16 cellular contexts compared by ENCODE assay signal in the genomic region with DNA sequence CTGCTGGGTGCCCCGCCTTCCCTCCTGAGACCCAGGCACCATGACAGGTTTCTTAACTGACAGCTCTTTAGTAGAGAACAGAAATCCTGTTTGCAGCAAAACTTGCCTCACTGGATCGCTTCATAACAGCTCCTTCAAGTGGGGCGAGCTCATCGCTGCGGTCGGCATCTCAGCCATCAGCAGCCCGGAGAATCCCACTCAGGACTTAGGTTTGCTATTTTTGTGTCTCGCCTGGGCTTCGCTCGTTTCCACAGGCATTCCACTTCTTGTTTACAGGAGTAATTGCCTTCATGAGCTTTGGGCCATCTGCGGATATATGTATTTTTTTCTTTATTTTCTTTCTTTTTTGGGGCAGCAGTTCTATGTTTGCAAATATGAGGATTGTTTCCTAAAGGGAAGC.
A peak's percentile ranks its signal among the peaks of the same experiment; 100 is the strongest.
DNase-seq lines count a peak whose midpoint lies in the region; ATAC-seq and TF ChIP-seq lines count a peak whose summit lies in the region.
"Had no signal": no experiment of that assay in that cellular context is flagged by ENCODE, and none has a peak within 500 bp of the region (broad histone marks: within the 10 kb centered on the region; RNA-seq: fewer than 3 reads in every experiment).

No MANE protein-coding gene starts in this region.

- peak overlapping the region; percentile 78 for H3K27ac ChIP-seq in neutrophil
- H3K27ac ChIP-seq: C4-2B, parathyroid adenoma had no signal

- no peaks in the 10 kb centered on the region for H3K27me3 ChIP-seq in neutrophil
- H3K27me3 ChIP-seq: tibial artery had no signal

- H3K36me3 Mint-ChIP-seq in stimulated activated naive CD8-positive, alpha-beta T cell treated with anti-CD3 and anti-CD28 coated beads, Interleukin-15, Interleukin-2, amounts not matched to agents 100 ng/mL and 50 ng/mL, for 24 hours (ENCODE audit: low read depth) = peaks cover 11% of the 10 kb centered on the region
- H3K36me3 Mint-ChIP-seq in central memory CD8-positive, alpha-beta T cell (ENCODE audit: insufficient read depth) = peaks cover 68% of the 10 kb centered on the region

- peaks cover 50 to 85% of the 10 kb centered on the region in 2 experiments for H3K4me1 ChIP-seq in neutrophil (ENCODE audit: control insufficient read depth in 1 of 2, insufficient read depth in 1 of 2, low read depth in 1 of 2, low read length in 1 of 2)

- no peak for DNase-seq in stimulated activated naive CD8-positive, alpha-beta T cell treated with anti-CD3 and anti-CD28 coated beads, Interleukin-15, Interleukin-2, amounts not matched to agents 100 U/mL and 50 U/mL, for 24 hours
- no peak for DNase-seq in central memory CD8-positive, alpha-beta T cell (ENCODE audit: low spot score in 2 of 2)
- no peak for DNase-seq in amniotic stem cell (lab: John Stamatoyannopoulos, UW)
- DNase-seq: foreskin fibroblast; left colon; NCI-H1694; stimulated activated CD4-positive, alpha-beta T cell treated with anti-CD3 and anti-CD28 coated beads, Interleukin-4, amount 100 ng/mL, for 4 hours; tibial artery had no signal

- no peak for TF ChIP-seq CTCF in neutrophil (IDR thresholded peaks at IDR 0.05)

- peaks cover 98% of the 10 kb centered on the region for H3K4me1 Mint-ChIP-seq in stimulated activated naive CD8-positive, alpha-beta T cell treated with anti-CD3 and anti-CD28 coated beads, Interleukin-15, Interleukin-2, amounts not matched to agents 100 ng/mL and 50 ng/mL, for 24 hours (ENCODE audit: low read depth)
- H3K4me1 Mint-ChIP-seq in central memory CD8-positive, alpha-beta T cell = peaks cover 98% of the 10 kb centered on the region

- no peaks in the 10 kb centered on the region for H3K9me3 Mint-ChIP-seq in stimulated activated naive CD8-positive, alpha-beta T cell treated with anti-CD3 and anti-CD28 coated beads, Interleukin-15, Interleukin-2, amounts not matched to agents 100 ng/mL and 50 ng/mL, for 24 hours
- no peaks in the 10 kb centered on the region for H3K9me3 Mint-ChIP-seq in central memory CD8-positive, alpha-beta T cell

- peak overlapping the region; percentile 80 for H3K27ac Mint-ChIP-seq in stimulated activated naive CD8-positive, alpha-beta T cell treated with anti-CD3 and anti-CD28 coated beads, Interleukin-15, Interleukin-2, amounts not matched to agents 100 ng/mL and 50 ng/mL, for 24 hours
- peak overlapping the region; percentile 99 for H3K27ac Mint-ChIP-seq in central memory CD8-positive, alpha-beta T cell (ENCODE audit: low read depth)

- no peak for ATAC-seq in stimulated activated naive CD8-positive, alpha-beta T cell treated with anti-CD3 and anti-CD28 coated beads, Interleukin-15, Interleukin-2, amounts not matched to agents 100 U/mL and 50 U/mL, for 24 hours
- no peak for ATAC-seq in central memory CD8-positive, alpha-beta T cell (replicated peaks; ENCODE audit: extremely low read depth, poor library complexity, severe bottlenecking)
- no peak for ATAC-seq in GM19324 (IDR thresholded peaks at IDR 0.05; ENCODE audit: low FRiP score, unreplicated experiment)
- no peak for ATAC-seq in GM21367 (IDR thresholded peaks at IDR 0.05; ENCODE audit: unreplicated experiment)
- no peak for ATAC-seq in HG03342 (IDR thresholded peaks at IDR 0.05; ENCODE audit: unreplicated experiment)
- ATAC-seq: left colon had no signal

- no peaks in the 10 kb centered on the region for H3K9me3 ChIP-seq in neutrophil
- H3K9me3 ChIP-seq: tibial artery had no signal

- H3K27me3 Mint-ChIP-seq in stimulated activated naive CD8-positive, alpha-beta T cell treated with anti-CD3 and anti-CD28 coated beads, Interleukin-15, Interleukin-2, amounts not matched to agents 100 ng/mL and 50 ng/mL, for 24 hours = no peaks in the 10 kb centered on the region
- H3K27me3 Mint-ChIP-seq in central memory CD8-positive, alpha-beta T cell = no peaks in the 10 kb centered on the region

- peaks cover 21% of the 10 kb centered on the region for H3K36me3 ChIP-seq in neutrophil
- H3K36me3 ChIP-seq: tibial artery had no signal

- H3K4me3 Mint-ChIP-seq in stimulated activated naive CD8-positive, alpha-beta T cell treated with anti-CD3 and anti-CD28 coated beads, Interleukin-15, Interleukin-2, amounts not matched to agents 100 ng/mL and 50 ng/mL, for 24 hours = peak overlapping the region; percentile 62
- H3K4me3 Mint-ChIP-seq in central memory CD8-positive, alpha-beta T cell = peak overlapping the region; percentile 96

- peak overlapping the region in 1 of 2 experiments; percentile 20 for H3K4me3 ChIP-seq in neutrophil (ENCODE audit: low read depth in 1 of 2, low read length in 1 of 2)
- H3K4me3 ChIP-seq: coronary artery, tibial artery had no signal
